Comparison of ENCODE assay signal across 1 cellular context in the genomic region with DNA sequence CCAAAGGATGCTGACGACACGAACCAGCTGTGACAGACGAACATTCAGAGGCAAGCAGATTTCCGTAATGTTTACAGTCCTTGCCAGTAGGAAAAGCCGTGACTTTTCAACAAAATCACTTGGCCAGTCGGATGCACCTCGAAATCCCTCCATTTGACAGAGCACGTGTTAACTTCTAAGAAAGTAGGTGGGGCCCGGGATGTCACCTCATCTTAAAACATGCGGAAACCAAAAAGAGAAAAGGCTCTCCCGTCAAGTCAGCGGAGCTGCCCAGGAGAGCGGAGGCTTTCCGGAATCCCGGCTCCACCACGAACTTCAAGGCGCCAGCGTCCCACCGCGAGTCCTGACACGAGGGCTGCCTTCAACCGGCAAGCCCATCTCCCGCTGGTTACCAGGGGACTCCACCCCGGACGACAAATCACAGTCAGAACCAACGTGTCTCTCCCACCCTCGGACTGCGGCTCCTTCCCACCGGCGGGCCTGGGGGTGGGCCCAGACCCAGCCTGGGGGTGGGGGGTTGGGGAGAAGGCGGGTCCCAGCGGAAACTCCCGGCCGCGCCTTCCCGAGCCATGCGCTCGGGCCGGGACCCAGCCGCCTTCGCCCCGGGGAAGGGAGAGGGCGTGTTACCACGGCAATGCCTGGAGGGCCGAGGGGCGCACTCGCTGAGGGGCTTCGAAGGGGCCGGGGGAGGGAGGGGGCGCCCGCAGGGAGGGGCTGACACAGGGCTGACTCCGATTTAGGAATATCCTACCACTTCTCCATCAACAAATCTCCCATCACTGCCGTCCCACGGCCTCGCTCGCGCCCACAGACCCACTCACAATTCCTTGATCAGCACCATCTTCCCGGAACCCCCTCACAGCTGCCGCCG.
A peak's percentile ranks its signal among the peaks of the same experiment; 100 is the strongest.
TF ChIP-seq lines count a peak whose summit lies in the region.

No MANE protein-coding gene starts in this region.

TF ChIP-seq in HEK293, 187 proteins besides CTCF, POLR2A, EP300 and RAD21 (continued from another document):
- TF ChIP-seq, protein P1, sequence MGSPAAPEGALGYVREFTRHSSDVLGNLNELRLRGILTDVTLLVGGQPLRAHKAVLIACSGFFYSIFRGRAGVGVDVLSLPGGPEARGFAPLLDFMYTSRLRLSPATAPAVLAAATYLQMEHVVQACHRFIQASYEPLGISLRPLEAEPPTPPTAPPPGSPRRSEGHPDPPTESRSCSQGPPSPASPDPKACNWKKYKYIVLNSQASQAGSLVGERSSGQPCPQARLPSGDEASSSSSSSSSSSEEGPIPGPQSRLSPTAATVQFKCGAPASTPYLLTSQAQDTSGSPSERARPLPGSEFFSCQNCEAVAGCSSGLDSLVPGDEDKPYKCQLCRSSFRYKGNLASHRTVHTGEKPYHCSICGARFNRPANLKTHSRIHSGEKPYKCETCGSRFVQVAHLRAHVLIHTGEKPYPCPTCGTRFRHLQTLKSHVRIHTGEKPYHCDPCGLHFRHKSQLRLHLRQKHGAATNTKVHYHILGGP (tag by site-specific recombination; IDR thresholded peaks at IDR 0.05), result peak; percentile 92
- no peak for TF ChIP-seq ZNF174 (tag by site-specific recombination; IDR thresholded peaks at IDR 0.05)
- TF ChIP-seq, protein P2, sequence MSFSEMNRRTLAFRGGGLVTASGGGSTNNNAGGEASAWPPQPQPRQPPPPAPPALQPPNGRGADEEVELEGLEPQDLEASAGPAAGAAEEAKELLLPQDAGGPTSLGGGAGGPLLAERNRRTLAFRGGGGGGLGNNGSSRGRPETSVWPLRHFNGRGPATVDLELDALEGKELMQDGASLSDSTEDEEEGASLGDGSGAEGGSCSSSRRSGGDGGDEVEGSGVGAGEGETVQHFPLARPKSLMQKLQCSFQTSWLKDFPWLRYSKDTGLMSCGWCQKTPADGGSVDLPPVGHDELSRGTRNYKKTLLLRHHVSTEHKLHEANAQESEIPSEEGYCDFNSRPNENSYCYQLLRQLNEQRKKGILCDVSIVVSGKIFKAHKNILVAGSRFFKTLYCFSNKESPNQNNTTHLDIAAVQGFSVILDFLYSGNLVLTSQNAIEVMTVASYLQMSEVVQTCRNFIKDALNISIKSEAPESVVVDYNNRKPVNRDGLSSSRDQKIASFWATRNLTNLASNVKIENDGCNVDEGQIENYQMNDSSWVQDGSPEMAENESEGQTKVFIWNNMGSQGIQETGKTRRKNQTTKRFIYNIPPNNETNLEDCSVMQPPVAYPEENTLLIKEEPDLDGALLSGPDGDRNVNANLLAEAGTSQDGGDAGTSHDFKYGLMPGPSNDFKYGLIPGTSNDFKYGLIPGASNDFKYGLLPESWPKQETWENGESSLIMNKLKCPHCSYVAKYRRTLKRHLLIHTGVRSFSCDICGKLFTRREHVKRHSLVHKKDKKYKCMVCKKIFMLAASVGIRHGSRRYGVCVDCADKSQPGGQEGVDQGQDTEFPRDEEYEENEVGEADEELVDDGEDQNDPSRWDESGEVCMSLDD (tag by site-specific recombination; IDR thresholded peaks at IDR 0.05), result 0 out of 2 replicates have a peak, but pooled peaks have one; percentile 23
- TF ChIP-seq ZNF132 (tag by site-specific recombination; IDR thresholded peaks at IDR 0.05; ENCODE audit: borderline replicate concordance), result no peak
- TF ChIP-seq ZNF202 (tag by site-specific recombination; IDR thresholded peaks at IDR 0.05; ENCODE audit: borderline replicate concordance), result no peak
- peak; percentile 94 for TF ChIP-seq ZFP69B (tag by site-specific recombination; IDR thresholded peaks at IDR 0.05)
- TF ChIP-seq ZNF660 (tag by site-specific recombination; IDR thresholded peaks at IDR 0.05), result peak; percentile 20; the same call in 1 of the 2 replicates
- TF ChIP-seq ZNF423 (tag by site-specific recombination; IDR thresholded peaks at IDR 0.05), result no peak
- no peak for TF ChIP-seq ZNF274 (IDR thresholded peaks at IDR 0.05; ENCODE audit: low read length)
- TF ChIP-seq ZNF274 (tag by site-specific recombination; IDR thresholded peaks at IDR 0.05; ENCODE audit: borderline replicate concordance), result no peak
- TF ChIP-seq ZNF211 (tag by site-specific recombination; IDR thresholded peaks at IDR 0.05; ENCODE audit: low read depth), result no peak
- TF ChIP-seq, protein P3, sequence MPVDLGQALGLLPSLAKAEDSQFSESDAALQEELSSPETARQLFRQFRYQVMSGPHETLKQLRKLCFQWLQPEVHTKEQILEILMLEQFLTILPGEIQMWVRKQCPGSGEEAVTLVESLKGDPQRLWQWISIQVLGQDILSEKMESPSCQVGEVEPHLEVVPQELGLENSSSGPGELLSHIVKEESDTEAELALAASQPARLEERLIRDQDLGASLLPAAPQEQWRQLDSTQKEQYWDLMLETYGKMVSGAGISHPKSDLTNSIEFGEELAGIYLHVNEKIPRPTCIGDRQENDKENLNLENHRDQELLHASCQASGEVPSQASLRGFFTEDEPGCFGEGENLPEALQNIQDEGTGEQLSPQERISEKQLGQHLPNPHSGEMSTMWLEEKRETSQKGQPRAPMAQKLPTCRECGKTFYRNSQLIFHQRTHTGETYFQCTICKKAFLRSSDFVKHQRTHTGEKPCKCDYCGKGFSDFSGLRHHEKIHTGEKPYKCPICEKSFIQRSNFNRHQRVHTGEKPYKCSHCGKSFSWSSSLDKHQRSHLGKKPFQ (tag by site-specific recombination; IDR thresholded peaks at IDR 0.05), result no peak
- TF ChIP-seq, protein P4, sequence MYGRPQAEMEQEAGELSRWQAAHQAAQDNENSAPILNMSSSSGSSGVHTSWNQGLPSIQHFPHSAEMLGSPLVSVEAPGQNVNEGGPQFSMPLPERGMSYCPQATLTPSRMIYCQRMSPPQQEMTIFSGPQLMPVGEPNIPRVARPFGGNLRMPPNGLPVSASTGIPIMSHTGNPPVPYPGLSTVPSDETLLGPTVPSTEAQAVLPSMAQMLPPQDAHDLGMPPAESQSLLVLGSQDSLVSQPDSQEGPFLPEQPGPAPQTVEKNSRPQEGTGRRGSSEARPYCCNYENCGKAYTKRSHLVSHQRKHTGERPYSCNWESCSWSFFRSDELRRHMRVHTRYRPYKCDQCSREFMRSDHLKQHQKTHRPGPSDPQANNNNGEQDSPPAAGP (tag by site-specific recombination; IDR thresholded peaks at IDR 0.05), result peak; percentile 48
- 0 out of 2 replicates have a peak, but pooled peaks have one; percentile 35 for TF ChIP-seq YY1 (tag by site-specific recombination; IDR thresholded peaks at IDR 0.05)
- peak; percentile 40 for TF ChIP-seq ZNF629 (tag by site-specific recombination; IDR thresholded peaks at IDR 0.05)
- no peak for TF ChIP-seq ZNF768 (tag by site-specific recombination; IDR thresholded peaks at IDR 0.05)
- TF ChIP-seq, protein P5, sequence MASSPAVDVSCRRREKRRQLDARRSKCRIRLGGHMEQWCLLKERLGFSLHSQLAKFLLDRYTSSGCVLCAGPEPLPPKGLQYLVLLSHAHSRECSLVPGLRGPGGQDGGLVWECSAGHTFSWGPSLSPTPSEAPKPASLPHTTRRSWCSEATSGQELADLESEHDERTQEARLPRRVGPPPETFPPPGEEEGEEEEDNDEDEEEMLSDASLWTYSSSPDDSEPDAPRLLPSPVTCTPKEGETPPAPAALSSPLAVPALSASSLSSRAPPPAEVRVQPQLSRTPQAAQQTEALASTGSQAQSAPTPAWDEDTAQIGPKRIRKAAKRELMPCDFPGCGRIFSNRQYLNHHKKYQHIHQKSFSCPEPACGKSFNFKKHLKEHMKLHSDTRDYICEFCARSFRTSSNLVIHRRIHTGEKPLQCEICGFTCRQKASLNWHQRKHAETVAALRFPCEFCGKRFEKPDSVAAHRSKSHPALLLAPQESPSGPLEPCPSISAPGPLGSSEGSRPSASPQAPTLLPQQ (tag by site-specific recombination; IDR thresholded peaks at IDR 0.05), result peak; percentile 98
- TF ChIP-seq GLI2 (tag by site-specific recombination; IDR thresholded peaks at IDR 0.05; ENCODE audit: borderline replicate concordance, low read depth), result no peak
- TF ChIP-seq ZBTB8A (tag by site-specific recombination; IDR thresholded peaks at IDR 0.05), result peak; percentile 36; the same call in 1 of the 2 replicates
- peak; percentile 55 for TF ChIP-seq KLF9 (tag by site-specific recombination; IDR thresholded peaks at IDR 0.05; ENCODE audit: low read depth)
